ENCODE assay signal across 14 cellular contexts in the genomic region with DNA sequence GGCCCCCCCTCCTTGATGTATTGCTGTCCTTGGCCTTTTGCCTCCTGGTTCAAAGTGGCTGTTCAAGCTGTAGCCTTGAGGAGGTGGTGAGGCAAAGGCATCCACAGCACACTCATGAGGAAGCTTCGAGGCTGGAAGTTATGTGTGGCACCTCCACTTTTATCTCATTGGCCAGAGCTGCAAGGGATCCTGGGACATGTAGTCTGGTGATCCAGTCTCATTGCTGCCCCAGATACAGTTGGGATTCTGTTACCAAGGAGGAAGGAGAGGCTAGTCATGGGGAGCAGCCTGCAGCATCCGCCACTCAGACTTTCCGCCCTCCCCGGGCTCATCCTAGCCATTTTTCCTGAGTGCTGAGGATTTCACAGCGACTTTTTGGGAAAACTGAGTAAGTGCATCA.
DNase-seq lines count a peak whose midpoint lies in the region; ATAC-seq lines count a peak whose summit lies in the region.
"Had no signal": no experiment of that assay in that cellular context is flagged by ENCODE, and none has a peak within 500 bp of the region (broad histone marks: within the 10 kb centered on the region; RNA-seq: fewer than 3 reads in every experiment).

No MANE protein-coding gene starts in this region.

- ATAC-seq in GM18907 (IDR thresholded peaks at IDR 0.05; ENCODE audit: unreplicated experiment) (no peak), GM19452 (IDR thresholded peaks at IDR 0.05; ENCODE audit: unreplicated experiment) (no peak)
- ATAC-seq: left lobe of liver had no signal

- DNase-seq in NCI-H82 (lab: John Stamatoyannopoulos, UW) (peak; percentile 14), NCI-H82 treated with DMSO at 0.1 percent for 48 hours (lab: John Stamatoyannopoulos, UW; ENCODE audit: unreplicated experiment) (no peak), M059J (ENCODE audit: low read depth) (peak; percentile 16), amniotic epithelial cell (ENCODE audit: low read depth) (peak; percentile 48), stromal cell of bone marrow (ENCODE audit: low read depth) (peak; percentile 7), T-helper 9 cell (no peak)
- DNase-seq: 8988T; activated CD4-positive, alpha-beta T cell treated with anti-CD3 and anti-CD28 coated beads, Interleukin-2, amount 50 U/mL, for 4 hours; NCI-H1417; NCI-H526 treated with DMSO at 0.1 percent for 48 hours; testis had no signal

Comparison
In these comparisons a context has a peak if more than half of its experiments do, and no peak if none do; other contexts are left out.
1. DNase-seq: peak in NCI-H82 (single experiment), M059J (single experiment), amniotic epithelial cell (single experiment) and stromal cell of bone marrow (single experiment); none in NCI-H82 treated with DMSO at 0.1 percent for 48 hours (single experiment) and T-helper 9 cell (single experiment).